1 cellular context compared by ENCODE assay signal in genomic region chr9:96661711-96662110, GRCh38.
TF ChIP-seq lines count a peak whose summit lies in the region.

No MANE protein-coding gene starts in this region.

TF ChIP-seq in GM23338, 12 proteins besides CTCF, POLR2A, EP300 and RAD21 (continued from another document):
- TF ChIP-seq REST (IDR thresholded peaks at IDR 0.05; ENCODE audit: unreplicated experiment) (no peak), POLR2AphosphoS5 (IDR thresholded peaks at IDR 0.05; ENCODE audit: low read depth) (no peak), JUNB (IDR thresholded peaks at IDR 0.05; ENCODE audit: unreplicated experiment) (no peak)
TF ChIP-seq in GM23338: peak in this region for 0.
